Comparison of ENCODE assay signal across 15 cellular contexts in the genomic region with DNA sequence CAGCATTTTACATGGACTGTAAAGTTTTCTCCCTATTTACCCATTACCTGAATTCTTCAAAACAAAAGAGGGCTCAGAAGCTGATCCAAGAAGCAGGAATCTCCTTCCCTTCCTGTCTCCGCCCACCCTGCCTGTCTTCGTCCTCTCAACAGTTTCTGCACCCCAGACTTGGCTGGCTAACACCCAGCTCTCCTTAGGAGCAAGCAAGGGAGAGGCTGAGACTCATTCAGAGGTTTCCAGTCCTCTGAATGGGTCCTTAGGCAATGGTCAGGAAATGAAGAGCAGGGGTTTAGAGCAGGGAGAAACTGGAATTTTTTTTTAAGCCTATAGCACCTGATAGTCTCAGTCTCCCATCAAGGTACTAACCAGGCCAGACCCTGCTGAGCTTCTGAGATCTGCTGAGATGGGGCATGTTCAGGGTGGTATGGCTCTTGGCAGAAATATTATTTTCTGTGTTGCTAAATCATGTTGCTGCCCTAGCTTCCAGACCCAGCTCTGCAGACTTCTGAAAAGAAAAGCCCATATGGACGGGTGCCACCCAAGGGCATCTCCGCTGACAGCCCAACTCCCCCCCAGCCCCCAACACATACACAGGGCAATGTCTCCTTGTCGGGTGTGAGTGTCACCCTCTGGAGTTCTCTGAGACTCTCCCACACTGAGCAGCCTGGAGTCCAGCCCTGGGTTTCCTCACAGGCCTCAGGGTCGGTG.
DNase-seq lines count a peak whose midpoint lies in the region; ATAC-seq, FAIRE-seq and TF ChIP-seq lines count a peak whose summit lies in the region.
"Had no signal": no experiment of that assay in that cellular context is flagged by ENCODE, and none has a peak within 500 bp of the region (broad histone marks: within the 10 kb centered on the region; RNA-seq: fewer than 3 reads in every experiment).

No MANE protein-coding gene starts in this region.

- no peak overlapping the region for H2AK5ac ChIP-seq in mesendoderm (ENCODE audit: low read length)

- no peak overlapping the region for H2BK120ac ChIP-seq in mesendoderm (ENCODE audit: low read depth, low read length)

- peak; percentile 18 for DNase-seq in activated naive CD4-positive, alpha-beta T cell treated with anti-CD3 and anti-CD28 coated beads, Interleukin-2, amount 10 ng/mL, durations not matched to agents 7 days and 5 days
- DNase-seq in activated naive CD4-positive, alpha-beta T cell treated with anti-CD3 and anti-CD28 coated beads, Interleukin-2, amount 50 U/mL, for 72 hours (ENCODE audit: low spot score in 2 of 2), result no peak
- peak; percentile 55 for DNase-seq in bronchial epithelial cell (ENCODE audit: low read depth)
- DNase-seq in mesendoderm, result no peak
- DNase-seq in ureter (ENCODE audit: low spot score), result peak; percentile 34
- no peak for DNase-seq in GF-D8 (lab: John Stamatoyannopoulos, UW)
- DNase-seq in Peyer's patch, result no peak
- DNase-seq: activated gamma-delta T cell; DMS79 treated with DMSO at 0.1 percent for 48 hours; NCI-H2107; nephron progenitor cell; stimulated activated CD4-positive, alpha-beta T cell treated with anti-CD3 and anti-CD28 coated beads, Interleukin-1b, Interleukin-23, amount 100 ng/mL, for 48 hours; trophoblast cell had no signal

- no peaks in the 10 kb centered on the region for H3K79me1 ChIP-seq in mesendoderm (ENCODE audit: low read length)

- no peaks in the 10 kb centered on the region for H3K36me3 Mint-ChIP-seq in activated naive CD4-positive, alpha-beta T cell treated with anti-CD3 and anti-CD28 coated beads, Interleukin-2, amount 10 ng/mL, durations not matched to agents 7 days and 5 days
- H3K36me3 Mint-ChIP-seq in activated naive CD4-positive, alpha-beta T cell treated with anti-CD3 and anti-CD28 coated beads, Interleukin-2, amount 50 U/mL, for 72 hours, result no peaks in the 10 kb centered on the region

- H3K27ac ChIP-seq in mesendoderm (ENCODE audit: low read depth, low read length) (no peak overlapping the region), Peyer's patch (peak overlapping the region in 2 of 4 donors; percentile 58 to 67)

- no peak overlapping the region for H2BK15ac ChIP-seq in mesendoderm (replicated peaks; ENCODE audit: low read depth)

- H3K27me3 ChIP-seq in bronchial epithelial cell (ENCODE audit: control insufficient read depth, insufficient read depth, low read length), result no peaks in the 10 kb centered on the region
- no peaks in the 10 kb centered on the region for H3K27me3 ChIP-seq in mesendoderm (ENCODE audit: insufficient read depth, low read length, poor library complexity)
- H3K27me3 ChIP-seq in Peyer's patch, result no peaks in the 10 kb centered on the region

- H3K23ac ChIP-seq in mesendoderm (ENCODE audit: low read length), result no peak overlapping the region

- H3K9me3 ChIP-seq in Peyer's patch, result no peaks in the 10 kb centered on the region

- H3K79me2 ChIP-seq in mesendoderm (ENCODE audit: control insufficient read depth, insufficient read depth, low read length), result no peaks in the 10 kb centered on the region

- ATAC-seq in activated naive CD4-positive, alpha-beta T cell treated with anti-CD3 and anti-CD28 coated beads, Interleukin-2, amount 50 U/mL, for 72 hours, result no peak
- ATAC-seq in HG03097 (IDR thresholded peaks at IDR 0.05; ENCODE audit: low FRiP score, unreplicated experiment), result no peak
- ATAC-seq: activated CD4-positive, CD25-positive, alpha-beta regulatory T cell treated with anti-CD3 and anti-CD28 coated beads, Interleukin-2, amount 50 U/mL, for 24 hours had no signal

- H3K36me3 ChIP-seq in bronchial epithelial cell (ENCODE audit: control insufficient read depth, insufficient read depth, low read length), result no peaks in the 10 kb centered on the region
- no peaks in the 10 kb centered on the region for H3K36me3 ChIP-seq in mesendoderm (ENCODE audit: control insufficient read depth, insufficient read depth, low read length)
- H3K36me3 ChIP-seq in Peyer's patch, result no peaks in the 10 kb centered on the region

- H3K9ac ChIP-seq in mesendoderm (ENCODE audit: low read length), result no peak overlapping the region

- H3K4me3 ChIP-seq in bronchial epithelial cell (ENCODE audit: low read depth, low read length) (no peak overlapping the region), mesendoderm (ENCODE audit: low read length) (no peak overlapping the region), Peyer's patch (no peak overlapping the region)

- FAIRE-seq in bronchial epithelial cell (lab: Jason Lieb, UNC), result no peak

- H3K4me1 ChIP-seq in mesendoderm (ENCODE audit: control insufficient read depth, low read depth, low read length) (peaks cover 2% of the 10 kb centered on the region), Peyer's patch (peaks cover 0 to 73% (median 8%) of the 10 kb centered on the region in 4 donors)

- H3K4me3 Mint-ChIP-seq in activated naive CD4-positive, alpha-beta T cell treated with anti-CD3 and anti-CD28 coated beads, Interleukin-2, amount 10 ng/mL, durations not matched to agents 7 days and 5 days, result no peak overlapping the region
- H3K4me3 Mint-ChIP-seq: nephron progenitor cell had no signal

- no peak overlapping the region for H2BK5ac ChIP-seq in mesendoderm (ENCODE audit: low read length)

- no peaks in the 10 kb centered on the region for H3K9me3 Mint-ChIP-seq in activated naive CD4-positive, alpha-beta T cell treated with anti-CD3 and anti-CD28 coated beads, Interleukin-2, amount 10 ng/mL, durations not matched to agents 7 days and 5 days
- no peaks in the 10 kb centered on the region for H3K9me3 Mint-ChIP-seq in activated naive CD4-positive, alpha-beta T cell treated with anti-CD3 and anti-CD28 coated beads, Interleukin-2, amount 50 U/mL, for 72 hours
- H3K9me3 Mint-ChIP-seq: nephron progenitor cell had no signal

- H3K4me1 Mint-ChIP-seq in activated naive CD4-positive, alpha-beta T cell treated with anti-CD3 and anti-CD28 coated beads, Interleukin-2, amount 10 ng/mL, durations not matched to agents 7 days and 5 days, result peaks cover 27% of the 10 kb centered on the region

- H3K27ac Mint-ChIP-seq in activated naive CD4-positive, alpha-beta T cell treated with anti-CD3 and anti-CD28 coated beads, Interleukin-2, amount 10 ng/mL, durations not matched to agents 7 days and 5 days, result no peak overlapping the region
- no peak overlapping the region for H3K27ac Mint-ChIP-seq in activated naive CD4-positive, alpha-beta T cell treated with anti-CD3 and anti-CD28 coated beads, Interleukin-2, amount 50 U/mL, for 72 hours
- H3K27ac Mint-ChIP-seq: nephron progenitor cell had no signal

- no peak overlapping the region for H4K5ac ChIP-seq in mesendoderm (ENCODE audit: low read length)

- no peak overlapping the region for H3K4ac ChIP-seq in mesendoderm (ENCODE audit: low read depth, low read length)

- CTCF ChIA-PET in activated naive CD4-positive, alpha-beta T cell treated with anti-CD3 and anti-CD28 coated beads, Interleukin-2, amount 10 ng/mL, durations not matched to agents 7 days and 5 days (lab: Charles Lee), result no interaction called here

- TF ChIP-seq CTCF in bronchial epithelial cell (IDR thresholded peaks at IDR 0.05; ENCODE audit: insufficient read depth, low read length, severe bottlenecking) (no peak), Peyer's patch (IDR thresholded peaks at IDR 0.05) (no peak)

- H3K56ac ChIP-seq in mesendoderm (ENCODE audit: low read length), result peak overlapping the region; percentile 65

- no peak overlapping the region for H4K8ac ChIP-seq in mesendoderm (ENCODE audit: low read depth, low read length)

- H3K4me2 ChIP-seq in mesendoderm (ENCODE audit: low read length), result no peak overlapping the region

- peak overlapping the region; percentile 33 for H3K18ac ChIP-seq in mesendoderm (ENCODE audit: low read length)

- no peak for TF ChIP-seq POLR2A in Peyer's patch (IDR thresholded peaks at IDR 0.05)

- WGBS in mesendoderm (ENCODE audit: extremely low coverage, insufficient coverage, low lambda C conversion rate), result no CpG with 5 or more reads among the region's 6 CpGs

- peaks cover 17% of the 10 kb centered on the region for H3K27me3 Mint-ChIP-seq in activated naive CD4-positive, alpha-beta T cell treated with anti-CD3 and anti-CD28 coated beads, Interleukin-2, amount 10 ng/mL, durations not matched to agents 7 days and 5 days

Comparison
In these comparisons a context has a peak if more than half of its experiments do, and no peak if none do; other contexts are left out.
1. DNase-seq: peak in activated naive CD4-positive, alpha-beta T cell treated with anti-CD3 and anti-CD28 coated beads, Interleukin-2, amount 10 ng/mL, durations not matched to agents 7 days and 5 days (single experiment), bronchial epithelial cell (single experiment) and ureter (single experiment); none in activated naive CD4-positive, alpha-beta T cell treated with anti-CD3 and anti-CD28 coated beads, Interleukin-2, amount 50 U/mL, for 72 hours (0 of 2), mesendoderm (single experiment), GF-D8 (single experiment) and Peyer's patch (0 of 3).